In the genomic region with DNA sequence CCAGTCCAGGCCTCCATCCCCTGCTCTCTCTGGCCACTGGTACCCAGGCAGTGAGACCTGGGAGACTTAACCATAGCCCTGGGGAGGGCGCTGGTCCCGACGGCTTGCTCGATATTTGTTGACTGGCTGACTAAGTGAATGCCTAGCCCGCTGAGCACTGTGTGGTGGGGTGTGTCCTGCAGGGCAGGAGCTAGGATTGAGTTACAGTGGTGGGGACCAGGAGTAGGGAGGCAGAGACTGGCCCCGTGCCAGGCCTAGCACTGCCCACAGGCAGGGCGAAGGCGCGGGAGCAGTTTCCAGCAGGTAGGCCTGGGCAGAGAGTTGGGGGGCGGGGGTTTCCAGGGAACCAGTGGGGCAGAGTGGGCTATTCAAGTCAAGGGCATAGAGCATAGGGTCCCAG, we compare ENCODE assay signal across 12 cellular contexts. TPM values are rescaled to one million over a fixed set of nuclear protein-coding genes. Genes with fewer than 3 reads are reported as not detected.
DNase-seq lines count a peak whose midpoint lies in the region; ATAC-seq and TF ChIP-seq lines count a peak whose summit lies in the region.
"Had no signal": no experiment of that assay in that cellular context is flagged by ENCODE, and none has a peak within 500 bp of the region (broad histone marks: within the 10 kb centered on the region; RNA-seq: fewer than 3 reads in every experiment).

A gene (plus strand): TSS at position 260 of the 400 bp plus-strand sequence. CDS start 2,887 bp downstream, outside the sequence.

- intact Hi-C loops in posterior vena cava (cut with DNase I) = no loop called here

- WGBS in neuronal stem cell (ENCODE audit: extremely low coverage in 2 of 2, insufficient read length in 2 of 2, insufficient replicate concordance in 1 of 2), 2 donors = no CpG with 5 or more reads among the region's 10 CpGs

- H3K9me3 ChIP-seq in neuronal stem cell (replicated peaks in 1 of 2; ENCODE audit: control insufficient read depth in 2 of 2, insufficient read depth in 1 of 2, low read depth in 1 of 2, low read length in 2 of 2) = no peaks in the 10 kb centered on the region
- H3K9me3 ChIP-seq: adrenal gland had no signal

- H3K27ac ChIP-seq in foreskin keratinocyte (no peak within 1 kb of the TSS), neuronal stem cell (replicated peaks; ENCODE audit: low read length) (no peak within 1 kb of the TSS)
- H3K27ac ChIP-seq: adrenal gland, SK-N-MC had no signal

- peak within 1 kb of the TSS; percentile 69 for H2AK5ac ChIP-seq in neuronal stem cell (ENCODE audit: low read depth, low read length)

- H3K4me2 ChIP-seq in neuronal stem cell (ENCODE audit: insufficient read depth, low read length, poor library complexity, severe bottlenecking) = no peak within 1 kb of the TSS

- H3K4ac ChIP-seq in neuronal stem cell (ENCODE audit: low read length) = peak within 1 kb of the TSS; percentile 38

- H4K8ac ChIP-seq in neuronal stem cell (ENCODE audit: low read depth, low read length) = peak within 1 kb of the TSS; percentile 54

- peak; percentile 19 for DNase-seq in DMS79 (lab: John Stamatoyannopoulos, UW)
- DNase-seq in NCI-H69 (lab: John Stamatoyannopoulos, UW) = peak; percentile 82
- no peak for DNase-seq in foreskin keratinocyte
- DNase-seq in neuronal stem cell (ENCODE audit: low spot score) = no peak
- DNase-seq in GM10266 (ENCODE audit: extremely low spot score) = no peak
- no peak for DNase-seq in posterior vena cava (ENCODE audit: low spot score)
- no peak for DNase-seq in C1 segment of cervical spinal cord (lab: John Stamatoyannopoulos, UW)
- DNase-seq: foreskin melanocyte, NCI-H1048 had no signal

- H2AFZ ChIP-seq in neuronal stem cell (ENCODE audit: low read length) = no peak within 1 kb of the TSS

- peak within 1 kb of the TSS; percentile 66 for H4K91ac ChIP-seq in neuronal stem cell (ENCODE audit: low read depth, low read length, poor library complexity)

- no peaks in the 10 kb centered on the region for H3K79me1 ChIP-seq in neuronal stem cell (ENCODE audit: low read depth, low read length)

- peak within 1 kb of the TSS; percentile 46 for H2BK15ac ChIP-seq in neuronal stem cell (ENCODE audit: low read length)

- H3K9ac ChIP-seq in neuronal stem cell (ENCODE audit: low read depth, low read length, poor library complexity) = peak within 1 kb of the TSS; percentile 66

- H2BK5ac ChIP-seq in neuronal stem cell (ENCODE audit: low read length) = no peak within 1 kb of the TSS

- peak within 1 kb of the TSS; percentile 59 for H3K23ac ChIP-seq in neuronal stem cell (ENCODE audit: low read depth, low read length, poor library complexity)

- H3K4me3 ChIP-seq in neuronal stem cell (ENCODE audit: low read length in 2 of 2) = no peak within 1 kb of the TSS
- H3K4me3 ChIP-seq: adrenal gland, SK-N-MC had no signal

- peaks cover 4% of the 10 kb centered on the region for H3K4me1 ChIP-seq in foreskin keratinocyte
- peaks cover 0 to 9% of the 10 kb centered on the region in 2 donors for H3K4me1 ChIP-seq in neuronal stem cell (ENCODE audit: control insufficient read depth in 2 of 2, insufficient read depth in 1 of 2, low read depth in 1 of 2, low read length in 2 of 2)

- H3K14ac ChIP-seq in neuronal stem cell (ENCODE audit: low read length) = peak within 1 kb of the TSS; percentile 94

- peaks cover 0 to 2% of the 10 kb centered on the region in 2 donors for H3K36me3 ChIP-seq in neuronal stem cell (replicated peaks in 1 of 2; ENCODE audit: control insufficient read depth in 2 of 2, insufficient read depth in 2 of 2, low read length in 2 of 2)
- H3K36me3 ChIP-seq: adrenal gland had no signal

- peak; percentile 30 for ATAC-seq in foreskin keratinocyte
- ATAC-seq in HG02973 (IDR thresholded peaks at IDR 0.05; ENCODE audit: unreplicated experiment) = no peak

- H2BK120ac ChIP-seq in neuronal stem cell (ENCODE audit: low read depth, low read length) = no peak within 1 kb of the TSS

- H3K27me3 ChIP-seq in foreskin keratinocyte (no peaks in the 10 kb centered on the region), neuronal stem cell (ENCODE audit: control insufficient read depth in 3 of 3, insufficient read depth in 3 of 3, low read depth in 1 of 3, low read length in 3 of 3) (peaks cover 0 to 64% (median 0%) of the 10 kb centered on the region in 3 experiments)
- H3K27me3 ChIP-seq: adrenal gland had no signal

- peak within 1 kb of the TSS; percentile 39 for H3K18ac ChIP-seq in neuronal stem cell (ENCODE audit: low read length)

- no peak for TF ChIP-seq CTCF in foreskin keratinocyte (conservative IDR thresholded peaks at IDR 0.05)
- no peak for TF ChIP-seq CTCF in GM10266 (IDR thresholded peaks at IDR 0.05; ENCODE audit: control insufficient read depth, insufficient read depth, low read depth, missing control alignments)

- no peak within 1 kb of the TSS for H2BK12ac ChIP-seq in neuronal stem cell (ENCODE audit: low read length)

RNA-seq across cellular contexts. Expression of the gene that starts here (rescaled TPM):
- total RNA-seq in foreskin keratinocyte (3.7 and 3.8 TPM in 2 replicates), posterior vena cava (1 to 10 TPM; 3.4 to 5.9 TPM)
- polyA plus RNA-seq in foreskin keratinocyte = 3.1 and 3.4 TPM in 2 replicates
- 2.0 TPM for polyA plus RNA-seq in neuronal stem cell (2013, experiment 1 of 2)
- polyA plus RNA-seq in neuronal stem cell (2013, experiment 2 of 2) = 1.7 TPM

Comparison
In these comparisons a context has a peak if more than half of its experiments do, and no peak if none do; other contexts are left out.
1. DNase-seq: peak in DMS79 (single experiment) and NCI-H69 (single experiment); none in foreskin keratinocyte (0 of 2), neuronal stem cell (single experiment), GM10266 (single experiment), posterior vena cava (single experiment) and C1 segment of cervical spinal cord (0 of 14).